ENCODE assay signal across 19 cellular contexts in the genomic region with DNA sequence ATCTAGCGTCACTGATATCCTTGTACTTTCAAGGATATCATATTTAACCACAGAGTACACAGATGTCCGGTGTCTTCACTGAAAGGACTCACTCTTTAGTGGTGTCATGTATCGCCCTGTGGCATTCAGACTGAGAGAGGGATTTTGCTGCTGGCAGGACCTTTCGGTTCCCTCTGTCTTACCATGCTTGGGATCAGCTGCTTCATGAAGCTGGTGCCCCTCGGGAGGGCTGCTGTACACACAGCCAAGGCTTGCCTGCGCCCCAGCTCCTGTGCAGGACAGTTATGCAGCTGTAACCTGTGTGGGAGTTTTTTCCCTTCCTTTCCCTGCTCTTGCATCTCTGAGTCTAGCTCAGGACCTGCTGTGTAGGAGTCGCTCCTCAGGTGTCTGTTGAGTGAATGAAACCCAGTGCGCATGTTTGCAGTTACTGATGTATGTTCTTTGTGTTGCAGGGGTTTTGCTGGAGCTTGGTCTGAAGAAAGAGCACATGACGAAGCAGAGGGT.
DNase-seq lines count a peak whose midpoint lies in the region; FAIRE-seq lines count a peak whose summit lies in the region.
"Had no signal": no experiment of that assay in that cellular context is flagged by ENCODE, and none has a peak within 500 bp of the region (broad histone marks: within the 10 kb centered on the region; RNA-seq: fewer than 3 reads in every experiment).

No MANE protein-coding gene starts in this region.

- FAIRE-seq in GM19239 (lab: Jason Lieb, UNC): no peak
- FAIRE-seq: H54 had no signal

- DNase-seq in DMS 273 (lab: John Stamatoyannopoulos, UW; ENCODE audit: unreplicated experiment): peak; percentile 36
- no peak for DNase-seq in DMS 273 treated with DMSO at 0.1 percent for 48 hours (lab: John Stamatoyannopoulos, UW)
- peak; percentile 35 for DNase-seq in NCI-H187 treated with DMSO at 0.1 percent for 48 hours (lab: John Stamatoyannopoulos, UW)
- peak; percentile 76 to 88 for DNase-seq in SJCRH30
- peak; percentile 38 for DNase-seq in putamen (ENCODE audit: low spot score)
- DNase-seq in globus pallidus (ENCODE audit: low spot score): no peak
- no peak for DNase-seq in GM19239 (ENCODE audit: insufficient read length, low spot score)
- no peak for DNase-seq in anterior cingulate cortex (lab: John Stamatoyannopoulos, UW)
- DNase-seq: CD4-positive, CD25-positive, alpha-beta regulatory T cell; colonic mucosa; IMR-90; NCI-H1105; NCI-H82; stimulated activated CD4-positive, alpha-beta T cell treated with anti-CD3 and anti-CD28 coated beads, Interleukin-1b, Interleukin-23, amount 100 ng/mL, for 48 hours had no signal

- H3K4me3 ChIP-seq in SJCRH30: no peak overlapping the region
- H3K4me3 ChIP-seq: ascending aorta, colonic mucosa, neural progenitor cell, thoracic aorta had no signal

- no peaks in the 10 kb centered on the region for H3K36me3 ChIP-seq in SJCRH30
- H3K36me3 ChIP-seq: ascending aorta, colonic mucosa, thoracic aorta had no signal

- H3K4me1 ChIP-seq in SJCRH30: peaks cover 26% of the 10 kb centered on the region
- H3K4me1 ChIP-seq: ascending aorta, colonic mucosa, neural progenitor cell had no signal

- no peak overlapping the region for H3K27ac ChIP-seq in SJCRH30
- H3K27ac ChIP-seq: 22Rv1, ascending aorta, colonic mucosa, neural progenitor cell, thoracic aorta had no signal

- 0 out of 2 replicates have a peak, but pooled peaks cover 7% of the 10 kb centered on the region for H3K27me3 ChIP-seq in SJCRH30
- H3K27me3 ChIP-seq: ascending aorta, colonic mucosa, neural progenitor cell had no signal

- no peaks in the 10 kb centered on the region for H3K9me3 ChIP-seq in SJCRH30 (replicated peaks)
- H3K9me3 ChIP-seq: ascending aorta, colonic mucosa, thoracic aorta had no signal

Comparison
In these comparisons a context has a peak if more than half of its experiments do, and no peak if none do; other contexts are left out.
1. DNase-seq: peak in DMS 273 (single experiment), NCI-H187 treated with DMSO at 0.1 percent for 48 hours (single experiment), SJCRH30 (2 of 2) and putamen (single experiment); none in DMS 273 treated with DMSO at 0.1 percent for 48 hours (single experiment), globus pallidus (single experiment), GM19239 (single experiment) and anterior cingulate cortex (0 of 58).